14 cellular contexts compared by ENCODE assay signal in the genomic region with DNA sequence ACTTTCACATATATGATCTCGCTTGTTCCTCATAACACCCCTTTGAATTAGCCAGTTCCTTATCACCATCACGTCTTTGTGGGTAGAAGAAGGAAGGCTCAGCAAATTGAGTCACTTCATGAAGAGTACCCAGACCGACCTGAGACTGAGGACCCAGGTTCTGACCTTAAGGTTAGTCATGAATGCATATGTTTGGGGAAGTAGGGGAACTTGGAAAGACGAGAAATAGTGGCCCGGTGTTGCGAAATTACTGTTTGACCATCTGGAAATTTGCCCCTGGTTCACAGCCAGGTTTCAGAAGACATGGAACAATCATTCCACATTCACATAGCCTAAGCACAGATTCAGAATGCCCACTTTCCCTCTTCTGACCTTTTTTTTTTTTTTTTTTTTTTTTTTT. TPM values are rescaled to one million over a fixed set of nuclear protein-coding genes. Genes with fewer than 3 reads are reported as not detected.
A peak's percentile ranks its signal among the peaks of the same experiment; 100 is the strongest.
DNase-seq lines count a peak whose midpoint lies in the region; ATAC-seq, FAIRE-seq and TF ChIP-seq lines count a peak whose summit lies in the region.
"Had no signal": no experiment of that assay in that cellular context is flagged by ENCODE, and none has a peak within 500 bp of the region (broad histone marks: within the 10 kb centered on the region; RNA-seq: fewer than 3 reads in every experiment).

No MANE protein-coding gene starts in this region.

- H3K4me1 Mint-ChIP-seq in Calu3 (ENCODE audit: low read depth, unreplicated experiment) (peaks cover 24% of the 10 kb centered on the region), neural progenitor cell (peaks cover 71% of the 10 kb centered on the region)

- H3K4me3 Mint-ChIP-seq in Calu3 (ENCODE audit: low read depth, unreplicated experiment) (no peak overlapping the region), neural progenitor cell (no peak overlapping the region)
- H3K4me3 Mint-ChIP-seq: CD4-positive, alpha-beta T cell had no signal

- H3K79me2 ChIP-seq in neural progenitor cell (ENCODE audit: low read depth) = no peaks in the 10 kb centered on the region

- H3K36me3 ChIP-seq in ovary (no peaks in the 10 kb centered on the region), neural progenitor cell (no peaks in the 10 kb centered on the region)
- H3K36me3 ChIP-seq: tibial nerve had no signal

- no peak for TF ChIP-seq EP300 in ovary (IDR thresholded peaks at IDR 0.05)

- no peaks in the 10 kb centered on the region for H3K9me3 ChIP-seq in ovary
- no peaks in the 10 kb centered on the region for H3K9me3 ChIP-seq in neural progenitor cell (ENCODE audit: low read depth)
- H3K9me3 ChIP-seq: tibial nerve had no signal

- no peaks in the 10 kb centered on the region for H3K9me3 Mint-ChIP-seq in Calu3 (ENCODE audit: low read depth, unreplicated experiment)
- no peaks in the 10 kb centered on the region for H3K9me3 Mint-ChIP-seq in neural progenitor cell
- H3K9me3 Mint-ChIP-seq: CD4-positive, alpha-beta T cell had no signal

- H3K27ac ChIP-seq in ovary (no peak overlapping the region), neural progenitor cell (no peak overlapping the region)
- H3K27ac ChIP-seq: tibial nerve had no signal

- H3F3A ChIP-seq in neural progenitor cell (ENCODE audit: low read depth) = peaks cover 31% of the 10 kb centered on the region

- DNase-seq in Calu3 (peak; percentile 24), RPMI7951 (ENCODE audit: low read depth) (peak; percentile 58), fibroblast of the aortic adventitia (ENCODE audit: low read depth) (peak; percentile 92), ovary (peak in 4 of 5 donors; percentile 59 to 80 (median 72)), HuH-7.5 (ENCODE audit: low spot score) (no peak), neural progenitor cell (ENCODE audit: low spot score) (no peak), GM12892 (ENCODE audit: insufficient read length) (no peak)
- DNase-seq: CD4-positive, alpha-beta T cell; cortex of kidney; NCI-H1092 treated with DMSO at 0.1 percent for 48 hours; SHP77 had no signal

- no peak overlapping the region for H3K4me3 ChIP-seq in fibroblast of the aortic adventitia (ENCODE audit: low read depth, low read length)
- no peak overlapping the region for H3K4me3 ChIP-seq in ovary
- no peak overlapping the region for H3K4me3 ChIP-seq in neural progenitor cell
- H3K4me3 ChIP-seq: tibial nerve had no signal

- H3K4me2 ChIP-seq in neural progenitor cell = no peak overlapping the region

- no peaks in the 10 kb centered on the region for H4K20me1 ChIP-seq in neural progenitor cell (ENCODE audit: low read depth)

- no peak overlapping the region for H2AFZ ChIP-seq in neural progenitor cell (replicated peaks)

- no peak for FAIRE-seq in GM12892 (lab: Jason Lieb, UNC)

- BruUV-seq in Calu3 (replicated peaks; lab: Mats Ljungman, UMichigan) = no TSS peak

- no peaks in the 10 kb centered on the region for H3K27me3 ChIP-seq in ovary
- H3K27me3 ChIP-seq in neural progenitor cell = no peaks in the 10 kb centered on the region
- H3K27me3 ChIP-seq: tibial nerve had no signal

- intact Hi-C loops in Calu3 (cut with micrococcal nuclease; ENCODE audit: unreplicated experiment) = loop anchor here (5.0 kb wide), 1 partner anchor 57 kb away; a partner anchor contains a TSS
- intact Hi-C loops in ovary (cut with DNase I) = loop anchor here in 1 of 4 donors (10.0 kb wide), 1 partner anchor 50 kb away; no protein-coding TSS in a partner anchor

- CTCF ChIA-PET in Calu3 (lab: Charles Lee) = interaction anchor here (0.8 kb wide), 1 partner anchor 27 kb away, joined by 3 read pairs; no protein-coding TSS in a partner anchor

- H3K4me1 ChIP-seq in ovary (ENCODE audit: insufficient read depth) (peaks cover 18% of the 10 kb centered on the region), neural progenitor cell (peaks cover 60% of the 10 kb centered on the region)

- TF ChIP-seq CTCF in Calu3 (IDR thresholded peaks at IDR 0.05; ENCODE audit: unreplicated experiment) (no peak), fibroblast of the aortic adventitia (IDR thresholded peaks at IDR 0.05; ENCODE audit: insufficient read depth, low read length) (no peak), ovary (IDR thresholded peaks at IDR 0.05) (no peak), neural progenitor cell (IDR thresholded peaks at IDR 0.05) (no peak)

- TF ChIP-seq POLR2A in ovary (IDR thresholded peaks at IDR 0.05) (no peak), GM12892 (IDR thresholded peaks at IDR 0.05; ENCODE audit: low read depth, low read length) (no peak)

- H3K36me3 Mint-ChIP-seq in Calu3 (ENCODE audit: insufficient read depth, unreplicated experiment) (no peaks in the 10 kb centered on the region), neural progenitor cell (peaks cover 11% of the 10 kb centered on the region)

- H3K9ac ChIP-seq in neural progenitor cell = no peak overlapping the region

- 45 to 66% (median 55%) methylated on average over 6 of the region's 6 CpGs for WGBS in ovary, 3 donors

- no peak overlapping the region for H3K27ac Mint-ChIP-seq in Calu3 (ENCODE audit: unreplicated experiment)
- H3K27ac Mint-ChIP-seq in neural progenitor cell = no peak overlapping the region
- H3K27ac Mint-ChIP-seq: CD4-positive, alpha-beta T cell had no signal

- no peak for ATAC-seq in HG03457 (IDR thresholded peaks at IDR 0.05; ENCODE audit: unreplicated experiment)

- H3K27me3 Mint-ChIP-seq in Calu3 (ENCODE audit: unreplicated experiment) (no peaks in the 10 kb centered on the region), neural progenitor cell (ENCODE audit: insufficient read depth, low read depth) (peaks cover 4% of the 10 kb centered on the region)

RNA-seq across cellular contexts. Expression of a gene that starts 59.8 kb away (rescaled TPM):
- total RNA-seq in Calu3 (2022) (8.1 and 11.5 TPM in 2 replicates), fibroblast of the aortic adventitia (ENCODE audit: low replicate concordance) (65.0 and 78.2 TPM in 2 replicates), ovary (100 to 1,000 TPM in 2 of 7 donors, 10 to 100 TPM in 5; 33.9 to 163 (median 92.3) TPM), neural progenitor cell (ENCODE audit: low replicate concordance) (10.7 and 14.7 TPM in 2 replicates)
- 5.2 and 6.2 TPM in 2 replicates for total RNA-seq in RPMI7951 (2014; rRNA removed; shearing (Covaris generic))
- 10 to 100 TPM; 19.4 to 50.2 TPM for polyA plus RNA-seq in ovary
- polyA plus RNA-seq in GM12892 (2012; ENCODE audit: missing spikeins) = not detected
- total RNA-seq: activated CD8-positive, alpha-beta memory T cell treated with anti-CD3 and anti-CD28 coated beads for 36 hours; CD4-positive, alpha-beta T cell had no signal

Comparison
In these comparisons a context has a peak if more than half of its experiments do, and no peak if none do; other contexts are left out.
1. DNase-seq: peak in Calu3 (single experiment), RPMI7951 (single experiment), fibroblast of the aortic adventitia (single experiment) and ovary (4 of 5); none in HuH-7.5 (single experiment), neural progenitor cell (single experiment) and GM12892 (single experiment).